15 cellular contexts compared by ENCODE assay signal in the genomic region with DNA sequence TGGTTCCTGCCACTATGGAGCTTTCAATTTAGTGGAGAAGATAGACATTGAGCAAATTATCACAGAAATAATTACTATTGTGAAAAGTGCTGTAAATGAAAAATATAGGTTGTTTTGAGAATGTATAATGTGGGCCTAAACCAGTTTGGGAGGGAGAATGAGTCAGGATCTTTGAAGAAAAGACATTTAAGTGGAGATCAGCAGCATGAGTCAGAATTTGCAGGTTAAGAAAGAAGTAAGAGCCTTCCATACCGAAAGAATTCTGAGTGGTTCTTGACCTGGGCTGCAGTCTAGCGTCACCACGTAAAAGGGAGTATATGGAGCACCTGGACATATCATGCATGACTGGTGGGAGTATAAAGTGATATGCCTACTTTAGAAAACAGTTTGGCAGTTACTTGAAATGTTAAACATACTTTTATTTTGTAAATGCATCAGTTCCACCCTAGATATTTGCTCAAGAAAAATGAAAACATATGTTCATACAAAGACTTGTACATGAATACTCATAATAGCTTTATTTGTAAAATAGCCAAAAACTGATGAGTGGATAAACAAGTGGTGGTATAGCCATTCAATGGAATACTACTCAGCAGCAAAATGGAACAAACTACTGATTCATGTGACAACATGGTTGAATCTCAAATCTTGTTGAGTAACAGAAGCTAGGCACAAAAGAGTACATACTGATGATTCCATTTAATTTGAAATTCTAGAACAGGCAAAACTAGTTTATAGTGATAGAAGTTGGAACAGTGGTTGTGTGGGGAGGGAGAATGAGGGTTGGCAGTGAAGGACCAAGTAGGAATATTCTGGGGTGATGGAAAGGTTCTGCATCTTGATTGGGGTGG.
DNase-seq lines count a peak whose midpoint lies in the region; ATAC-seq and TF ChIP-seq lines count a peak whose summit lies in the region.
"Had no signal": no experiment of that assay in that cellular context is flagged by ENCODE, and none has a peak within 500 bp of the region (broad histone marks: within the 10 kb centered on the region; RNA-seq: fewer than 3 reads in every experiment).

No MANE protein-coding gene starts in this region.

- H3K27me3 Mint-ChIP-seq in activated CD8-positive, alpha-beta memory T cell treated with anti-CD3 and anti-CD28 coated beads, Interleukin-2, amount 10 ng/mL, durations not matched to agents 7 days and 5 days = no peaks in the 10 kb centered on the region
- H3K27me3 Mint-ChIP-seq in stimulated activated memory B cell treated with anti-CD40 and anti-IgM and Interleukin-4, amounts not matched to agents 10 μg/mL and 1 μg/mL and 100 μg/mL, for 72 hours = no peaks in the 10 kb centered on the region

- CTCF ChIA-PET in activated CD8-positive, alpha-beta memory T cell treated with anti-CD3 and anti-CD28 coated beads, Interleukin-2, amount 10 ng/mL, durations not matched to agents 7 days and 5 days (lab: Charles Lee) = interaction anchor here (1.3 to 3.0 kb wide), 5 partner anchors 13 to 118 kb away, joined by 3 to 18 read pairs (median 7); partner anchors contain the start of gene STIM1
- CTCF ChIA-PET in RWPE1 (lab: Yijun Ruan, JAX) = interaction anchor here (0.7 to 1.0 kb wide), 2 partner anchors 11 to 100 kb away, joined by 3 read pairs; partner anchors contain the start of gene STIM1

- intact Hi-C loops in left ventricle myocardium superior (cut with micrococcal nuclease) = no loop called here

- peak; percentile 27 for ATAC-seq in activated CD8-positive, alpha-beta memory T cell treated with anti-CD3 and anti-CD28 coated beads, Interleukin-2, amount 10 ng/mL, durations not matched to agents 7 days and 5 days
- ATAC-seq in stimulated activated memory B cell treated with anti-CD40 and anti-IgM and Interleukin-4, amounts not matched to agents 10 μg/mL and 1 μg/mL and 100 μg/mL, for 72 hours = no peak
- ATAC-seq in GM18520 (IDR thresholded peaks at IDR 0.05; ENCODE audit: unreplicated experiment) (no peak), left ventricle myocardium superior (no peak)

- H3K4me3 Mint-ChIP-seq in activated CD8-positive, alpha-beta memory T cell treated with anti-CD3 and anti-CD28 coated beads, Interleukin-2, amount 10 ng/mL, durations not matched to agents 7 days and 5 days = peak overlapping the region; percentile 44
- no peak overlapping the region for H3K4me3 Mint-ChIP-seq in stimulated activated memory B cell treated with anti-CD40 and anti-IgM and Interleukin-4, amounts not matched to agents 10 μg/mL and 1 μg/mL and 100 μg/mL, for 72 hours

- peak overlapping the region; percentile 88 for H3K27ac Mint-ChIP-seq in activated CD8-positive, alpha-beta memory T cell treated with anti-CD3 and anti-CD28 coated beads, Interleukin-2, amount 10 ng/mL, durations not matched to agents 7 days and 5 days
- H3K27ac Mint-ChIP-seq in stimulated activated memory B cell treated with anti-CD40 and anti-IgM and Interleukin-4, amounts not matched to agents 10 μg/mL and 1 μg/mL and 100 μg/mL, for 72 hours = peak overlapping the region; percentile 9

- POLR2A ChIA-PET in RWPE1 (lab: Yijun Ruan, JAX; ENCODE audit: low non-redundant PET) = no interaction called here

- peaks cover 19% of the 10 kb centered on the region for H3K36me3 Mint-ChIP-seq in activated CD8-positive, alpha-beta memory T cell treated with anti-CD3 and anti-CD28 coated beads, Interleukin-2, amount 10 ng/mL, durations not matched to agents 7 days and 5 days
- H3K36me3 Mint-ChIP-seq in stimulated activated memory B cell treated with anti-CD40 and anti-IgM and Interleukin-4, amounts not matched to agents 10 μg/mL and 1 μg/mL and 100 μg/mL, for 72 hours = no peaks in the 10 kb centered on the region

- H3K27ac ChIP-seq in RWPE1 = no peak overlapping the region
- H3K27ac ChIP-seq: coronary artery, lower lobe of right lung, parathyroid adenoma, suprapubic skin had no signal

- H3K4me3 ChIP-seq in epithelial cell of esophagus (ENCODE audit: low read length) = no peak overlapping the region
- H3K4me3 ChIP-seq: coronary artery, lower lobe of right lung, suprapubic skin had no signal

- H3K9me3 Mint-ChIP-seq in activated CD8-positive, alpha-beta memory T cell treated with anti-CD3 and anti-CD28 coated beads, Interleukin-2, amount 10 ng/mL, durations not matched to agents 7 days and 5 days (ENCODE audit: low read depth) = no peaks in the 10 kb centered on the region
- no peaks in the 10 kb centered on the region for H3K9me3 Mint-ChIP-seq in stimulated activated memory B cell treated with anti-CD40 and anti-IgM and Interleukin-4, amounts not matched to agents 10 μg/mL and 1 μg/mL and 100 μg/mL, for 72 hours

- no peak for TF ChIP-seq CTCF in RWPE1 (conservative IDR thresholded peaks at IDR 0.05; ENCODE audit: low read depth)
- TF ChIP-seq CTCF in epithelial cell of esophagus (IDR thresholded peaks at IDR 0.05; ENCODE audit: insufficient read depth, low read depth, low read length, missing control alignments) = no peak

- peaks cover 89% of the 10 kb centered on the region for H3K4me1 Mint-ChIP-seq in activated CD8-positive, alpha-beta memory T cell treated with anti-CD3 and anti-CD28 coated beads, Interleukin-2, amount 10 ng/mL, durations not matched to agents 7 days and 5 days
- H3K4me1 Mint-ChIP-seq in stimulated activated memory B cell treated with anti-CD40 and anti-IgM and Interleukin-4, amounts not matched to agents 10 μg/mL and 1 μg/mL and 100 μg/mL, for 72 hours = peaks cover 74% of the 10 kb centered on the region

- no peak for DNase-seq in activated CD8-positive, alpha-beta memory T cell treated with anti-CD3 and anti-CD28 coated beads, Interleukin-2, amount 10 ng/mL, durations not matched to agents 7 days and 5 days
- no peak for DNase-seq in activated CD8-positive, alpha-beta memory T cell treated with anti-CD3 and anti-CD28 coated beads, Interleukin-2, amount 50 U/mL, for 4 hours
- DNase-seq in RWPE1 (ENCODE audit: low spot score) (peak; percentile 72), epithelial cell of esophagus (ENCODE audit: low read depth) (peak; percentile 92), left ventricle myocardium superior (no peak)
- no peak for DNase-seq in effector CD8-positive, alpha-beta T cell (lab: John Stamatoyannopoulos, UW)
- DNase-seq: glutamatergic neuron; lower lobe of right lung; NCI-H187 treated with DMSO at 0.1 percent for 48 hours; stimulated activated CD4-positive, alpha-beta T cell treated with anti-CD3 and anti-CD28 coated beads, Interleukin-4, amount 100 ng/mL, for 4 hours had no signal

Comparison
In these comparisons a context has a peak if more than half of its experiments do, and no peak if none do; other contexts are left out.
1. DNase-seq: peak in RWPE1 (single experiment) and epithelial cell of esophagus (single experiment); none in activated CD8-positive, alpha-beta memory T cell treated with anti-CD3 and anti-CD28 coated beads, Interleukin-2, amount 10 ng/mL, durations not matched to agents 7 days and 5 days (single experiment), activated CD8-positive, alpha-beta memory T cell treated with anti-CD3 and anti-CD28 coated beads, Interleukin-2, amount 50 U/mL, for 4 hours (single experiment), left ventricle myocardium superior (single experiment) and effector CD8-positive, alpha-beta T cell (single experiment).